In the genomic region with DNA sequence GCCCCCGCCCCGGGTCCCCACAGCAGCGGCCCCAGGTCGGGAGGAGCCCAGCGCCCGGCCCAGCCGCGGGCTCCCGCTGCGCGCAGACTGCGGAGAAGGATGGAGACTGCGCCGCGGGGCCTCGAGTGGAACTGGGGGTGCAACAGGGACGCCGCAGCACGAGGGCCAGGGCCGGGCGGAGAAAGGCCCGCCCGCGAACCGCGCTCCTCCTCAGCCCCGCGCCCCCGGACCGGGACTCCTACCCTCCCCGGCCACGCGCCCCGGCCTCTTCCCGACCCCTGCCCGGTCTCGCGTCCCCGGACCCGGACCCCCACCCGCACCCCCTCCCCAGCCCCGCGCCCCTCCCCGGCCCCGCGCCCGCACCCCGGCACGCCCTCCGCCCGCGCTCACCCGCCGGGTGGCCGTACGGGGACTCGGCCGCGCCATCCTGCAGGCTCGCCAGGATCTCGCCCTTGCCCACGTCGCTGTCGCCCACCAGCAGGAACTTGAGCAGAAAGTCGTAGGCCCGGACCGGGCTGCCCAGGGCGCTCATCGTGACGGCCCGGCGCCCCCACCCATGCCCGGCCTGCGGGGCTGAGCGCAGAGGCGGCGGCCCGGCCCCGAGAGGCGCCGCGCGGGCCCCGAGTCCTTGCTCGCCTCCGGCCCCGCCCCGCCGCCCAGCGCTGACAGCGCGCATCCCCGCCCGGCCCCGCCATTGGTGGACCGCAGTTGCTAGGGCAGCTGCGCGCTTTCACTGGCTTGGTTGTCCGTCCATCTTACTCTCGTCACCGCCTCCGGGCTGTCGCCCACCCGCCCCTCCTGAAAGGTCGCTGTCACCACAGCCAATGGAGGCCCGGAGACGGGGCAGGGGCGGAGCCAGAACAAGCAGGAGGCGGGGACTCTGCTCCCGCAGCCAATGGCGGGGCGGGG, we compare ENCODE assay signal across 8 cellular contexts. TPM values are rescaled to one million over a fixed set of nuclear protein-coding genes. Genes with fewer than 3 reads are reported as not detected.
DNase-seq lines count a peak whose midpoint lies in the region; ATAC-seq and TF ChIP-seq lines count a peak whose summit lies in the region.

A gene with protein sequence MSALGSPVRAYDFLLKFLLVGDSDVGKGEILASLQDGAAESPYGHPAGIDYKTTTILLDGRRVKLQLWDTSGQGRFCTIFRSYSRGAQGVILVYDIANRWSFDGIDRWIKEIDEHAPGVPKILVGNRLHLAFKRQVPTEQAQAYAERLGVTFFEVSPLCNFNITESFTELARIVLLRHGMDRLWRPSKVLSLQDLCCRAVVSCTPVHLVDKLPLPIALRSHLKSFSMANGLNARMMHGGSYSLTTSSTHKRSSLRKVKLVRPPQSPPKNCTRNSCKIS (minus strand): TSS at position 634 of the 909 bp plus-strand sequence. CDS start 102 bp downstream, at position 532.

- DNase-seq in AG04450 (ENCODE audit: low read depth, low spot score) (peak; percentile 96), NCI-H2171 treated with DMSO at 0.1 percent for 48 hours (lab: John Stamatoyannopoulos, UW) (peak; percentile 98), WTC11 (ENCODE audit: low spot score) (peak; percentile 99), cardiac fibroblast (ENCODE audit: low read depth in 2 of 2) (peak; percentile 99), iPS-NIHi11 (ENCODE audit: low spot score) (peak; percentile 100)

- H3K9ac ChIP-seq in skeletal muscle tissue (ENCODE audit: low read depth in 1 of 3, low read length in 3 of 3) = peak within 1 kb of the TSS; percentile 59 to 93 (median 73)

- H3K27ac Mint-ChIP-seq in WTC11 = no peak within 1 kb of the TSS

- H3K36me3 Mint-ChIP-seq in WTC11 = peaks cover 4% of the 10 kb centered on the region

- peaks cover 15 to 20% (median 17%) of the 10 kb centered on the region in 3 donors for H3K4me1 ChIP-seq in skeletal muscle tissue (ENCODE audit: control insufficient read depth in 3 of 3, insufficient read depth in 3 of 3, low read length in 3 of 3)

- POLR2A ChIA-PET in AG04450 (lab: Yijun Ruan, JAX) = interaction anchor here (0.6 kb wide), 1 partner anchor 10 kb away, joined by 4 read pairs; no protein-coding TSS in a partner anchor
- POLR2A ChIA-PET in WTC11 (lab: Charles Lee) = no interaction called here

- H3K4me1 Mint-ChIP-seq in WTC11 = no peaks in the 10 kb centered on the region

- H3K27me3 ChIP-seq in AG04450 (ENCODE audit: control insufficient read depth, insufficient read depth, low read length) = peaks cover 9% of the 10 kb centered on the region
- no peaks in the 10 kb centered on the region for H3K27me3 ChIP-seq in skeletal muscle tissue (ENCODE audit: control insufficient read depth in 3 of 3, insufficient read depth in 3 of 3, low read length in 3 of 3)

- peaks cover 8% of the 10 kb centered on the region for H3K9me3 Mint-ChIP-seq in WTC11

- H3K4me3 Mint-ChIP-seq in WTC11 = peak within 1 kb of the TSS; percentile 76

- H3K36me3 ChIP-seq in skeletal muscle tissue (ENCODE audit: control insufficient read depth in 3 of 3, insufficient read depth in 3 of 3, low read length in 3 of 3) = peaks cover 0 to 7% (median 0%) of the 10 kb centered on the region in 3 donors

- H3K9me3 ChIP-seq in AG04450 (ENCODE audit: control insufficient read depth, insufficient read depth, low read length) (peaks cover 29% of the 10 kb centered on the region), skeletal muscle tissue (ENCODE audit: control insufficient read depth in 3 of 3, low read length in 3 of 3) (peaks cover 0 to 2% (median 0%) of the 10 kb centered on the region in 3 donors)

- H3K27ac ChIP-seq in AG04450 (ENCODE audit: low read depth, low read length) (no peak within 1 kb of the TSS), skeletal muscle tissue (ENCODE audit: low read depth, low read length) (peak within 1 kb of the TSS; percentile 47)

- CTCF ChIA-PET in AG04450 (lab: Charles Lee) (no interaction called here), WTC11 (lab: Charles Lee) (interaction anchor here (0.5 to 2.0 kb wide), 8 partner anchors 14 to 317 kb away, joined by 3 to 9 read pairs (median 4); no protein-coding TSS in a partner anchor)

- ATAC-seq in GM18873 (IDR thresholded peaks at IDR 0.05; ENCODE audit: low FRiP score, unreplicated experiment) (peak; percentile 88), HG03108 (IDR thresholded peaks at IDR 0.05; ENCODE audit: unreplicated experiment) (peak; percentile 95), WTC11 (peak; percentile 99)

- H3K4me3 ChIP-seq in AG04450 (ENCODE audit: low read depth, low read length) (peak within 1 kb of the TSS; percentile 69), cardiac fibroblast (replicated peaks in 1 of 2; ENCODE audit: low read depth in 2 of 2, low read length in 2 of 2) (peak within 1 kb of the TSS; percentile 62 to 70), skeletal muscle tissue (ENCODE audit: low read length in 3 of 3) (peak within 1 kb of the TSS; percentile 88 to 97 (median 93))

- TF ChIP-seq CTCF in AG04450 (IDR thresholded peaks at IDR 0.05; ENCODE audit: low read depth, low read length) (no peak), WTC11 (IDR thresholded peaks at IDR 0.05) (no peak), cardiac fibroblast (IDR thresholded peaks at IDR 0.05; ENCODE audit: low read depth, low read length) (no peak)

- peaks cover 58% of the 10 kb centered on the region for H3K27me3 Mint-ChIP-seq in WTC11 (ENCODE audit: low read depth)

TF ChIP-seq in WTC11, 78 proteins besides CTCF, POLR2A, EP300 and RAD21:
- TF ChIP-seq NR3C1 (CRISPR knock-in tag; conservative IDR thresholded peaks at IDR 0.05; ENCODE audit: low read depth) (no peak), IRF2 (CRISPR knock-in tag; IDR thresholded peaks at IDR 0.05; ENCODE audit: borderline replicate concordance, low read depth) (0 out of 2 replicates have a peak, but pooled peaks have one; percentile 40), SP1 (CRISPR knock-in tag; conservative IDR thresholded peaks at IDR 0.05) (peak; percentile 96), NFYB (CRISPR knock-in tag; conservative IDR thresholded peaks at IDR 0.05; ENCODE audit: low read depth) (peak; percentile 98), TEAD4 (CRISPR knock-in tag; IDR thresholded peaks at IDR 0.05) (no peak), ZNF138 (CRISPR knock-in tag; conservative IDR thresholded peaks at IDR 0.05) (no peak)
- TF ChIP-seq, protein P1, sequence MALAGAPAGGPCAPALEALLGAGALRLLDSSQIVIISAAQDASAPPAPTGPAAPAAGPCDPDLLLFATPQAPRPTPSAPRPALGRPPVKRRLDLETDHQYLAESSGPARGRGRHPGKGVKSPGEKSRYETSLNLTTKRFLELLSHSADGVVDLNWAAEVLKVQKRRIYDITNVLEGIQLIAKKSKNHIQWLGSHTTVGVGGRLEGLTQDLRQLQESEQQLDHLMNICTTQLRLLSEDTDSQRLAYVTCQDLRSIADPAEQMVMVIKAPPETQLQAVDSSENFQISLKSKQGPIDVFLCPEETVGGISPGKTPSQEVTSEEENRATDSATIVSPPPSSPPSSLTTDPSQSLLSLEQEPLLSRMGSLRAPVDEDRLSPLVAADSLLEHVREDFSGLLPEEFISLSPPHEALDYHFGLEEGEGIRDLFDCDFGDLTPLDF (CRISPR knock-in tag; IDR thresholded peaks at IDR 0.05) = no peak
- TF ChIP-seq, protein P2, sequence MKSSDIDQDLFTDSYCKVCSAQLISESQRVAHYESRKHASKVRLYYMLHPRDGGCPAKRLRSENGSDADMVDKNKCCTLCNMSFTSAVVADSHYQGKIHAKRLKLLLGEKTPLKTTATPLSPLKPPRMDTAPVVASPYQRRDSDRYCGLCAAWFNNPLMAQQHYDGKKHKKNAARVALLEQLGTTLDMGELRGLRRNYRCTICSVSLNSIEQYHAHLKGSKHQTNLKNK (CRISPR knock-in tag; IDR thresholded peaks at IDR 0.05) = no peak

RNA-seq across cellular contexts. Expression of the gene that starts here (rescaled TPM):
- polyA plus RNA-seq in AG04450 (2011; rRNA removed) = 5.4 and 7.2 TPM in 2 replicates
- 1.2 and 3.1 TPM in 2 replicates for polyA minus RNA-seq in AG04450 (2011; rRNA and poly(A)+ RNA removed)
- total RNA-seq in WTC11 (2021) (2.7 to 4.4 TPM (median 3.1 TPM) in 3 replicates), skeletal muscle tissue (12.0 TPM)
